In the genomic region with DNA sequence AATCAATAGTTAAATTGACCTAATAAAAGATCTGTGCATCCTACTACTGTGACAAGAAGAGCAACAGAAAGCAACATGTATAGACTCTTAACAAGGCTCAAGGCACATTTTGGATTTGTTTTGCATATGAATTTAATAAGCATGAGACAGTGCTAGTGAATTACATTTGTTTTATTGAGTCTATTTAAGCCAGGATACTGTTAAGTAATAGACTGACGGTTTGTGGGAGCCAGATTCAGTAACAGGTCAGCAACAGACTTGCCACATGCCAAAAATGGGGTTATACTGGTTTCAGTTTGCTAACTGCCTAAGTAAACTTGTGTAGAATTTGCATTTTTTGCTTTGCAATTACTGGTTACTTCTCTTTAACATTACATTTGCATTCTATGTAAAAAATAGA, we compare ENCODE assay signal across 8 cellular contexts. TPM values are rescaled to one million over a fixed set of nuclear protein-coding genes. Genes with fewer than 3 reads are reported as not detected.
A peak's percentile ranks its signal among the peaks of the same experiment; 100 is the strongest.
DNase-seq lines count a peak whose midpoint lies in the region; ATAC-seq, FAIRE-seq and TF ChIP-seq lines count a peak whose summit lies in the region.

No MANE protein-coding gene starts in this region.

- H3K27ac ChIP-seq in OCI-LY7 (ENCODE audit: low read depth, low read length, poor library complexity, severe bottlenecking) (no peak overlapping the region), WERI-Rb-1 (no peak overlapping the region)

- POLR2A ChIA-PET in OCI-LY7 (lab: Charles Lee) = interaction anchor here (0.7 kb wide), 1 partner anchor 12 kb away, joined by 4 read pairs; no protein-coding TSS in a partner anchor

- ATAC-seq in left lobe of liver = peak; percentile 87
- ATAC-seq in HG03378 (IDR thresholded peaks at IDR 0.05; ENCODE audit: unreplicated experiment) = no peak

- H3K4me2 ChIP-seq in OCI-LY7 (ENCODE audit: low read length) = peak overlapping the region; percentile 5

- FAIRE-seq in GM18507 (lab: Jason Lieb, UNC) = peak; percentile 87

- H3K9me2 ChIP-seq in OCI-LY7 (ENCODE audit: insufficient read depth, low read length) = no peaks in the 10 kb centered on the region

- H3K4me1 ChIP-seq in OCI-LY7 (ENCODE audit: insufficient read depth, low read length, poor library complexity, severe bottlenecking) = peaks cover 16% of the 10 kb centered on the region

- CTCF ChIA-PET in OCI-LY7 (lab: Charles Lee; ENCODE audit: unreplicated experiment) = no interaction called here

- H3K36me3 Mint-ChIP-seq in HFFc6 (ENCODE audit: low read depth) = peaks cover 53% of the 10 kb centered on the region

- H3K79me2 ChIP-seq in OCI-LY7 (ENCODE audit: insufficient read depth, low read depth, low read length) = peaks cover 98% of the 10 kb centered on the region

- no TSS peak for BruUV-seq in OCI-LY7 (replicated peaks; lab: Mats Ljungman, UMichigan)

- H3K9me3 ChIP-seq in OCI-LY7 (ENCODE audit: low read length) (peaks cover 8% of the 10 kb centered on the region; the same call in 1 of the 2 replicates), WERI-Rb-1 (ENCODE audit: severe bottlenecking) (no peaks in the 10 kb centered on the region)

- no peak overlapping the region for H2AFZ ChIP-seq in OCI-LY7 (ENCODE audit: low read length)

- peaks cover 54% of the 10 kb centered on the region for H3K36me3 ChIP-seq in OCI-LY7 (ENCODE audit: insufficient read depth, low read length)
- H3K36me3 ChIP-seq in WERI-Rb-1 = no peaks in the 10 kb centered on the region

- H3K4me3 ChIP-seq in OCI-LY7 (ENCODE audit: low read depth, low read length, poor library complexity, severe bottlenecking) (no peak overlapping the region), WERI-Rb-1 (ENCODE audit: low read depth, low read length) (no peak overlapping the region)

- H3K4me3 Mint-ChIP-seq in HFFc6 = no peak overlapping the region

- TF ChIP-seq CTCF in HFFc6 (IDR thresholded peaks at IDR 0.05) (no peak), OCI-LY7 (conservative IDR thresholded peaks at IDR 0.05; ENCODE audit: low read length) (no peak), WERI-Rb-1 (IDR thresholded peaks at IDR 0.05; ENCODE audit: low read depth, low read length) (no peak)

- intact Hi-C loops in OCI-LY7 (cut with micrococcal nuclease; ENCODE audit: unreplicated experiment) = no loop called here

- H3K4me1 Mint-ChIP-seq in HFFc6 (ENCODE audit: low read depth) = peaks cover 89% of the 10 kb centered on the region

- DNase-seq in GM18507 (ENCODE audit: extremely low spot score, insufficient read length, low read depth) = no peak
- no peak for DNase-seq in HFFc6
- peak; percentile 27 for DNase-seq in OCI-LY7 (ENCODE audit: low spot score)
- no peak for DNase-seq in left lobe of liver (ENCODE audit: low spot score)
- no peak for DNase-seq in WERI-Rb-1
- no peak for DNase-seq in amygdala (lab: John Stamatoyannopoulos, UW)
- DNase-seq in anterior cingulate cortex (lab: John Stamatoyannopoulos, UW) = no peak

- peak overlapping the region; percentile 67 for H3K27ac Mint-ChIP-seq in HFFc6

- H4K20me1 ChIP-seq in OCI-LY7 (ENCODE audit: insufficient read depth, low read length) = peaks cover 22% of the 10 kb centered on the region; the same call in 1 of the 2 replicates

- H3K27me3 Mint-ChIP-seq in HFFc6 (ENCODE audit: insufficient read depth) = no peaks in the 10 kb centered on the region

- no peaks in the 10 kb centered on the region for H3K27me3 ChIP-seq in WERI-Rb-1 (ENCODE audit: insufficient read depth, low read depth, severe bottlenecking)

- H3K9me3 Mint-ChIP-seq in HFFc6 = peaks cover 6% of the 10 kb centered on the region; the same call in 1 of the 2 replicates

RNA-seq across cellular contexts. Expression of a gene that starts 54.0 kb away (rescaled TPM):
- total RNA-seq in HFFc6 (2021; fragmentation: NEBNext Ultra II Directional; extraction: Animal tissue kit (Norgen Biotek cat#: 25700)) = 100 to 1,000 TPM; 200 to 291 (median 244) TPM
- total RNA-seq in OCI-LY7 (2014; rRNA removed; shearing (Covaris generic)) = 125 and 163 TPM in 2 replicates
- 174 and 184 TPM in 2 replicates for total RNA-seq in OCI-LY7 (2022)
- 48.4 TPM for total RNA-seq in left lobe of liver
